Comparison of ENCODE assay signal across 1 cellular context in genomic region chr3:8497582-8497981, GRCh38.
TF ChIP-seq lines count a peak whose summit lies in the region.

No MANE protein-coding gene starts in this region.

TF ChIP-seq in H1, 55 proteins besides CTCF, POLR2A, EP300 and RAD21 (continued from another document):
- TF ChIP-seq CHD7 (IDR thresholded peaks at IDR 0.05; ENCODE audit: insufficient replicate concordance, low read length) (no peak), CTBP2 (IDR thresholded peaks at IDR 0.05; ENCODE audit: borderline replicate concordance, insufficient read depth, insufficient read length, low read length) (no peak), GABPA (IDR thresholded peaks at IDR 0.05; ENCODE audit: borderline replicate concordance, insufficient read depth, low read length) (no peak), SP4 (IDR thresholded peaks at IDR 0.05; ENCODE audit: low read length) (no peak)
- TF ChIP-seq, protein P1, sequence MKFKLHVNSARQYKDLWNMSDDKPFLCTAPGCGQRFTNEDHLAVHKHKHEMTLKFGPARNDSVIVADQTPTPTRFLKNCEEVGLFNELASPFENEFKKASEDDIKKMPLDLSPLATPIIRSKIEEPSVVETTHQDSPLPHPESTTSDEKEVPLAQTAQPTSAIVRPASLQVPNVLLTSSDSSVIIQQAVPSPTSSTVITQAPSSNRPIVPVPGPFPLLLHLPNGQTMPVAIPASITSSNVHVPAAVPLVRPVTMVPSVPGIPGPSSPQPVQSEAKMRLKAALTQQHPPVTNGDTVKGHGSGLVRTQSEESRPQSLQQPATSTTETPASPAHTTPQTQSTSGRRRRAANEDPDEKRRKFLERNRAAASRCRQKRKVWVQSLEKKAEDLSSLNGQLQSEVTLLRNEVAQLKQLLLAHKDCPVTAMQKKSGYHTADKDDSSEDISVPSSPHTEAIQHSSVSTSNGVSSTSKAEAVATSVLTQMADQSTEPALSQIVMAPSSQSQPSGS (IDR thresholded peaks at IDR 0.05; ENCODE audit: low read length) = no peak
